Comparison of ENCODE assay signal across 10 cellular contexts in the genomic region with DNA sequence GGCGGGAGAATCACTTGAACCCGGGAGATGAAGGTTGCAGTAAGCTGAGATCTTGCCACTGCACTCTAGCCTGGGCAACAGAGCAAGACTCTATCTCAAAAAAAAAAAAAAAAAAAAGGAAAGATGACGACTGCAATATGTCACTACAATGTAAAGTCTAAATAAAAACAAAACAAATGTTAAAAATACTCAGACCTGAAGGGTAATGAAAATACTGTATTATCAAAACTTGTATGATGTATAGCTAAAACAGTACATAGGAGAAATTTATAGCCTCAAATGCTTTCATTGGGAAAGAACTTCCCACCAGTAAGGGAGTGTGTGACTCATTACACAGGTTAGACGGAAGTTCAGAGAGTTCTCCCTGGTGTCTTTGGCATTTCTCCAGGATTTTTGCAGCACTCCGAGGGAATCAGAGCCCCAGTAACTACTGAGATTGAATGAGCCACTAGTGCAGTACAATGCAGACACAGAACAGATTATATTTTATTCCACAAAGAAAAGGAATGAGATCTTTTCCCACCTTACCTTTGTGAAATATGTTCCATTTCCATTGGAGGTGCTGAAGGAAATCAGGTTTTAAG. TPM values are rescaled to one million over a fixed set of nuclear protein-coding genes. Genes with fewer than 3 reads are reported as not detected.
DNase-seq lines count a peak whose midpoint lies in the region; ATAC-seq, FAIRE-seq and TF ChIP-seq lines count a peak whose summit lies in the region.
"Had no signal": no experiment of that assay in that cellular context is flagged by ENCODE, and none has a peak within 500 bp of the region (broad histone marks: within the 10 kb centered on the region; RNA-seq: fewer than 3 reads in every experiment).

No MANE protein-coding gene starts in this region.

- H3K4me3 ChIP-seq in K562 (no peak overlapping the region), lung (no peak overlapping the region)
- no peak overlapping the region for H3K4me3 ChIP-seq in effector memory CD4-positive, alpha-beta T cell (ENCODE audit: insufficient read depth, low read depth, low read length, poor library complexity, severe bottlenecking)

- H3K4me2 ChIP-seq in K562 (ENCODE audit: insufficient read depth, low read length) = no peak overlapping the region

- no TSS peak for BruUV-seq in K562 (replicated peaks; lab: Mats Ljungman, UMichigan)

- DNase-seq in Daoy (ENCODE audit: low read depth) = peak; percentile 84
- DNase-seq in NCI-H2029 (lab: John Stamatoyannopoulos, UW) = peak; percentile 75
- peak; percentile 46 to 80 (median 56) for DNase-seq in K562 (ENCODE audit: extremely low read depth in 1 of 4, low spot score in 3 of 4)
- peak; percentile 52 for DNase-seq in lung (ENCODE audit: low spot score)
- DNase-seq in KG1 (lab: John Stamatoyannopoulos, UW) = no peak
- DNase-seq in activated T-helper 2 cell treated with anti-CD3 and anti-CD28 coated beads, Interferon-gamma antibody, Interleukin-2, Interleukin-4, amounts not matched to agents 10 μg/mL and 5 μg/mL and 100 μg/mL, durations not matched to agents 14 hours and 24 hours and 36 hours (ENCODE audit: low spot score) = no peak
- no peak for DNase-seq in NCI-H526 treated with DMSO at 0.1 percent for 48 hours (lab: John Stamatoyannopoulos, UW)
- DNase-seq in effector memory CD4-positive, alpha-beta T cell = no peak
- DNase-seq: naive thymus-derived CD4-positive, alpha-beta T cell had no signal

- H3K79me2 ChIP-seq in K562 (ENCODE audit: control insufficient read depth, insufficient read depth, low read length) = no peaks in the 10 kb centered on the region

- intact Hi-C loops in K562 (cut with micrococcal nuclease) = no loop called here
- intact Hi-C loops in activated T-helper 2 cell treated with anti-CD3 and anti-CD28 coated beads, Interferon-gamma antibody, Interleukin-2, Interleukin-4, amounts not matched to agents 10 μg/mL and 5 μg/mL and 100 μg/mL, durations not matched to agents 14 hours and 24 hours and 36 hours (cut with micrococcal nuclease) = no loop called here

- H3K4me3 Mint-ChIP-seq in activated T-helper 2 cell treated with anti-CD3 and anti-CD28 coated beads, Interferon-gamma antibody, Interleukin-2, Interleukin-4, amounts not matched to agents 10 μg/mL and 5 μg/mL and 100 μg/mL, durations not matched to agents 14 hours and 24 hours and 36 hours (ENCODE audit: low read depth) = no peak overlapping the region
- H3K4me3 Mint-ChIP-seq: naive thymus-derived CD4-positive, alpha-beta T cell had no signal

- H4K20me1 ChIP-seq in K562 (replicated peaks; ENCODE audit: control insufficient read depth, insufficient read depth, low read length) = no peaks in the 10 kb centered on the region

- H3K4me1 ChIP-seq in K562 (replicated peaks in 1 of 2; ENCODE audit: control insufficient read depth in 2 of 2, insufficient read depth in 2 of 2, low read length in 2 of 2) (peaks cover 0 to 9% of the 10 kb centered on the region in 2 experiments; a peak in 2 of 5 replicates), lung (ENCODE audit: control insufficient read depth in 2 of 2, insufficient read depth in 2 of 2, low read length in 2 of 2) (no peaks in the 10 kb centered on the region)
- no peaks in the 10 kb centered on the region for H3K4me1 ChIP-seq in effector memory CD4-positive, alpha-beta T cell (ENCODE audit: control insufficient read depth, insufficient read depth, low read length, poor library complexity, severe bottlenecking)

- H3K9me3 Mint-ChIP-seq in activated T-helper 2 cell treated with anti-CD3 and anti-CD28 coated beads, Interferon-gamma antibody, Interleukin-2, Interleukin-4, amounts not matched to agents 10 μg/mL and 5 μg/mL and 100 μg/mL, durations not matched to agents 14 hours and 24 hours and 36 hours = no peaks in the 10 kb centered on the region
- H3K9me3 Mint-ChIP-seq: naive thymus-derived CD4-positive, alpha-beta T cell had no signal

- no peaks in the 10 kb centered on the region for H3K36me3 ChIP-seq in K562 (ENCODE audit: control insufficient read depth, insufficient read depth, low read length)
- no peaks in the 10 kb centered on the region for H3K36me3 ChIP-seq in lung (ENCODE audit: control insufficient read depth in 2 of 2, insufficient read depth in 2 of 2, low read length in 2 of 2)
- no peaks in the 10 kb centered on the region for H3K36me3 ChIP-seq in effector memory CD4-positive, alpha-beta T cell (ENCODE audit: control insufficient read depth, insufficient read depth, low read length)

- no peak overlapping the region for H3K27ac Mint-ChIP-seq in activated T-helper 2 cell treated with anti-CD3 and anti-CD28 coated beads, Interferon-gamma antibody, Interleukin-2, Interleukin-4, amounts not matched to agents 10 μg/mL and 5 μg/mL and 100 μg/mL, durations not matched to agents 14 hours and 24 hours and 36 hours
- H3K27ac Mint-ChIP-seq: naive thymus-derived CD4-positive, alpha-beta T cell had no signal

- H3K27me3 Mint-ChIP-seq in activated T-helper 2 cell treated with anti-CD3 and anti-CD28 coated beads, Interferon-gamma antibody, Interleukin-2, Interleukin-4, amounts not matched to agents 10 μg/mL and 5 μg/mL and 100 μg/mL, durations not matched to agents 14 hours and 24 hours and 36 hours (ENCODE audit: low read depth) = peaks cover 7% of the 10 kb centered on the region

- TF ChIP-seq POLR2A in K562 (conservative IDR thresholded peaks at IDR 0.05) = no peak

- POLR2A ChIA-PET in K562 (lab: Yijun Ruan, JAX) = interaction anchor here (2.8 kb wide), 1 partner anchor 12 kb away, joined by 6 read pairs; no protein-coding TSS in a partner anchor

- FAIRE-seq in K562 (lab: Jason Lieb, UNC) = peak; percentile 77
- FAIRE-seq: GM18507 had no signal

- TF ChIP-seq CTCF in K562 (IDR thresholded peaks at IDR 0.05 in 2 of 3, conservative IDR thresholded peaks at IDR 0.05 in 1 of 3; ENCODE audit: insufficient read depth in 2 of 3, low read depth in 1 of 3, low read length in 3 of 3) = no peak
- TF ChIP-seq CTCF in lung (IDR thresholded peaks at IDR 0.05; ENCODE audit: control extremely low read depth, extremely low read depth) = no peak

- TF ChIP-seq EP300 in K562 (IDR thresholded peaks at IDR 0.05; ENCODE audit: low read length) = 0 out of 2 replicates have a peak, but pooled peaks have one; percentile 20

- in situ Hi-C loops in K562 (cut with MboI) = no loop called here

- ATAC-seq in K562 (peak; percentile 96), lung (ENCODE audit: insufficient read depth, low FRiP score) (peak; percentile 72)
- ATAC-seq: naive thymus-derived CD4-positive, alpha-beta T cell had no signal

- H3K9me3 ChIP-seq in K562 (replicated peaks; ENCODE audit: control insufficient read depth, insufficient read depth, low read depth, low read length) (no peaks in the 10 kb centered on the region), lung (ENCODE audit: control insufficient read depth in 2 of 2, insufficient read depth in 1 of 2, low read length in 1 of 2) (peaks cover 0 to 1% of the 10 kb centered on the region in 2 donors)
- no peaks in the 10 kb centered on the region for H3K9me3 ChIP-seq in effector memory CD4-positive, alpha-beta T cell (ENCODE audit: control insufficient read depth, low read length)

- H3K27ac ChIP-seq in K562 (ENCODE audit: extremely low read depth, low read depth, low read length) = no peak overlapping the region
- peak overlapping the region in 1 of 2 donors; percentile 22 for H3K27ac ChIP-seq in lung (ENCODE audit: low read depth in 1 of 2, low read length in 1 of 2)
- no peak overlapping the region for H3K27ac ChIP-seq in effector memory CD4-positive, alpha-beta T cell (ENCODE audit: insufficient read depth, low read length, poor library complexity, severe bottlenecking)

- H3K27me3 ChIP-seq in K562 (ENCODE audit: control insufficient read depth in 2 of 2, insufficient read depth in 2 of 2, low read length in 2 of 2) (peaks cover 4 to 15% of the 10 kb centered on the region in 2 experiments; a peak in 4 of 5 replicates), lung (ENCODE audit: control insufficient read depth, insufficient read depth) (no peaks in the 10 kb centered on the region)
- H3K27me3 ChIP-seq in effector memory CD4-positive, alpha-beta T cell (replicated peaks; ENCODE audit: control insufficient read depth, insufficient read depth, low read length, poor library complexity, severe bottlenecking) = no peaks in the 10 kb centered on the region

- no peak overlapping the region for H3K9ac ChIP-seq in K562 (ENCODE audit: insufficient read depth in 1 of 2, low read depth in 2 of 2, low read length in 2 of 2)

- H3K9me1 ChIP-seq in K562 (ENCODE audit: control insufficient read depth, insufficient read depth, low read length) = no peaks in the 10 kb centered on the region

- CTCF ChIA-PET in K562 (lab: Yijun Ruan, JAX; ENCODE audit: low intra/inter-chr PET ratio) = no interaction called here

- no peaks in the 10 kb centered on the region for H3K36me3 Mint-ChIP-seq in activated T-helper 2 cell treated with anti-CD3 and anti-CD28 coated beads, Interferon-gamma antibody, Interleukin-2, Interleukin-4, amounts not matched to agents 10 μg/mL and 5 μg/mL and 100 μg/mL, durations not matched to agents 14 hours and 24 hours and 36 hours (ENCODE audit: low read depth)
- H3K36me3 Mint-ChIP-seq: naive thymus-derived CD4-positive, alpha-beta T cell had no signal

- no peak for TF ChIP-seq RAD21 in K562 (CRISPR knock-in tag; conservative IDR thresholded peaks at IDR 0.05 in 1 of 2, IDR thresholded peaks at IDR 0.05 in 1 of 2)

- H3K4me1 Mint-ChIP-seq in activated T-helper 2 cell treated with anti-CD3 and anti-CD28 coated beads, Interferon-gamma antibody, Interleukin-2, Interleukin-4, amounts not matched to agents 10 μg/mL and 5 μg/mL and 100 μg/mL, durations not matched to agents 14 hours and 24 hours and 36 hours (ENCODE audit: low read depth) = no peaks in the 10 kb centered on the region

- 2% methylated on average over 5 of the region's 5 CpGs for WGBS in K562 (ENCODE audit: insufficient coverage, low coverage, missing lambda C conversion rate)
- WGBS in lung, 2 donors = 49 to 65% methylated on average over 5 of the region's 5 CpGs

- H2AFZ ChIP-seq in K562 (ENCODE audit: low read depth, low read length) = no peak overlapping the region

RNA-seq across cellular contexts. Expression of gene RALGAPB, which starts 12.5 kb away (rescaled TPM):
- 14.1 and 17.8 TPM in 2 replicates for total RNA-seq in Daoy (2014; rRNA removed; shearing (Covaris generic))
- total RNA-seq in K562 (2011; cell fraction: chromatin; rRNA removed; ENCODE audit: low replicate concordance) = 43.1 and 99.4 TPM in 2 replicates
- 19.2 and 27.8 TPM in 2 replicates for total RNA-seq in K562 (2011; cell fraction: nucleolus; rRNA removed)
- total RNA-seq in K562 (2011; cell fraction: nucleoplasm; rRNA removed) = 47.1 and 72.9 TPM in 2 replicates
- total RNA-seq in K562 (2014; rRNA removed) (11.6 and 14.7 TPM in 2 replicates), K562 (2014; rRNA removed; fragmentation: Illumina TruSeq; extraction: Trizol) (18.5 and 21.2 TPM in 2 replicates), K562 (2015; rRNA removed; fragmentation: Illumina TruSeq; extraction: Trizol) (17.7 and 18.6 TPM in 2 replicates), K562 (2021) (21.7 and 23.8 TPM in 2 replicates), lung (10 to 100 TPM; 30.5 to 58.5 TPM)
- polyA plus RNA-seq in K562 (2011; rRNA removed) (12.5 and 13.6 TPM in 2 replicates), K562 (2014; fragmentation: Illumina TruSeq; extraction: Trizol) (21.1 and 25.6 TPM in 2 replicates), K562 (2014; fragmentation: Nextera tagmentation; extraction: Ambion mirVana) (1 to 10 TPM; 4.3 to 6.0 TPM), K562 (2014; rRNA removed) (11.3 and 11.7 TPM in 2 replicates), lung (10 to 100 TPM in 1 of 2 donors, 1 to 10 TPM in 1; 9.0 to 12.0 TPM)
- polyA plus RNA-seq in K562 (2011; cell fraction: cytosol; rRNA removed) = 5.0 and 7.1 TPM in 2 replicates
- polyA plus RNA-seq in K562 (2011; cell fraction: nucleus; rRNA removed) = 29.2 and 35.6 TPM in 2 replicates
- 14.6 and 16.4 TPM in 2 replicates for polyA plus RNA-seq in K562 (2012)
- 33.0 and 33.6 TPM in 2 replicates for polyA minus RNA-seq in K562 (2011; rRNA and poly(A)+ RNA removed)
- polyA minus RNA-seq in K562 (2011; cell fraction: cytosol; rRNA and poly(A)+ RNA removed) = 14.9 and 19.5 TPM in 2 replicates
- 28.1 and 41.1 TPM in 2 replicates for polyA minus RNA-seq in K562 (2011; cell fraction: nucleus; rRNA and poly(A)+ RNA removed)
- 30.0 and 33.1 TPM in 2 replicates for total RNA-seq in activated T-helper 2 cell treated with anti-CD3 and anti-CD28 coated beads, Interferon-gamma antibody, Interleukin-2, Interleukin-4, amounts not matched to agents 10 μg/mL and 5 μg/mL and 100 μg/mL, durations not matched to agents 14 hours and 24 hours and 36 hours

RNA-seq across cellular contexts. Expression of gene SNHG17, which starts 25.0 kb away (rescaled TPM):
- total RNA-seq in Daoy (2014; rRNA removed; shearing (Covaris generic)) = 18.9 and 24.2 TPM in 2 replicates
- 199 and 404 TPM in 2 replicates for total RNA-seq in K562 (2011; cell fraction: chromatin; rRNA removed; ENCODE audit: low replicate concordance)
- total RNA-seq in K562 (2011; cell fraction: nucleolus; rRNA removed) = 262 and 289 TPM in 2 replicates
- 279 and 385 TPM in 2 replicates for total RNA-seq in K562 (2011; cell fraction: nucleoplasm; rRNA removed)
- total RNA-seq in K562 (2014; rRNA removed) (57.7 and 72.7 TPM in 2 replicates), K562 (2014; rRNA removed; fragmentation: Illumina TruSeq; extraction: Trizol) (66.3 and 73.6 TPM in 2 replicates), K562 (2015; rRNA removed; fragmentation: Illumina TruSeq; extraction: Trizol) (69.9 and 74.3 TPM in 2 replicates), K562 (2021) (106 and 112 TPM in 2 replicates), lung (10 to 100 TPM; 11.9 to 34.7 TPM)
- polyA plus RNA-seq in K562 (2011; rRNA removed) (38.8 and 50.3 TPM in 2 replicates), K562 (2014; fragmentation: Illumina TruSeq; extraction: Trizol) (32.6 and 39.0 TPM in 2 replicates), K562 (2014; fragmentation: Nextera tagmentation; extraction: Ambion mirVana) (10 to 100 TPM; 29.8 to 35.9 TPM), K562 (2014; rRNA removed) (72.2 and 73.2 TPM in 2 replicates), lung (10 to 100 TPM; 33.2 to 52.4 TPM)
- 46.3 and 48.3 TPM in 2 replicates for polyA plus RNA-seq in K562 (2011; cell fraction: cytosol; rRNA removed)
- polyA plus RNA-seq in K562 (2011; cell fraction: nucleus; rRNA removed) = 168 and 245 TPM in 2 replicates
- polyA plus RNA-seq in K562 (2012) = 55.7 and 78.9 TPM in 2 replicates
- 318 and 400 TPM in 2 replicates for polyA minus RNA-seq in K562 (2011; rRNA and poly(A)+ RNA removed)
- polyA minus RNA-seq in K562 (2011; cell fraction: cytosol; rRNA and poly(A)+ RNA removed) = 171 and 228 TPM in 2 replicates
- polyA minus RNA-seq in K562 (2011; cell fraction: nucleus; rRNA and poly(A)+ RNA removed) = 155 and 182 TPM in 2 replicates
- 78.7 and 83.7 TPM in 2 replicates for total RNA-seq in activated T-helper 2 cell treated with anti-CD3 and anti-CD28 coated beads, Interferon-gamma antibody, Interleukin-2, Interleukin-4, amounts not matched to agents 10 μg/mL and 5 μg/mL and 100 μg/mL, durations not matched to agents 14 hours and 24 hours and 36 hours

Comparison
In these comparisons a context has a peak if more than half of its experiments do, and no peak if none do; other contexts are left out.
1. DNase-seq: peak in Daoy (single experiment), NCI-H2029 (single experiment), K562 (4 of 4) and lung (single experiment); none in KG1 (single experiment), activated T-helper 2 cell treated with anti-CD3 and anti-CD28 coated beads, Interferon-gamma antibody, Interleukin-2, Interleukin-4, amounts not matched to agents 10 μg/mL and 5 μg/mL and 100 μg/mL, durations not matched to agents 14 hours and 24 hours and 36 hours (single experiment), NCI-H526 treated with DMSO at 0.1 percent for 48 hours (single experiment) and effector memory CD4-positive, alpha-beta T cell (0 of 3).